Comparison of ENCODE assay signal across 28 cellular contexts in the genomic region with DNA sequence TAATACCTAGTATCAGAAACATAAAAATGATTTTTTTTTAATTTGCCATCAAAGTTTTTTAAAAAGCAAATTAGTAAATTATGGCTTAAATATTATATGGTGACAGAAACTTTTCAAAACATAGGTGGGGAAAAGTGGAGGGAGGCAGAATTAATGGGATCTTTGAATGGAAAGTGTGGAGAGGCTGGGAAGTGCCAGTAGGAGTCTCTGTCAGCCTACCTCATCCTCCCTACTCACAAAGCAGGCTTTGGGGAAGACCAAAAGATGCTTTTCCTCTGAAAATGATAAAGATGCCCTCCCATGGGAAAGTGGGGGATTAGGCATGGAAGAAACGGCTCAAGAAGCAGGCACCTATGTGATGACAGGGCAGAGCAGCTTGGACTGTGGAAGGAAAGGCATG. TPM values are rescaled to one million over a fixed set of nuclear protein-coding genes. Genes with fewer than 3 reads are reported as not detected.
"Had no signal": no experiment of that assay in that cellular context is flagged by ENCODE, and none has a peak within 500 bp of the region (broad histone marks: within the 10 kb centered on the region; RNA-seq: fewer than 3 reads in every experiment).

No MANE protein-coding gene starts in this region.

- H3K4me1 ChIP-seq: breast epithelium, Peyer's patch had no signal

- ATAC-seq: activated CD4-positive, alpha-beta T cell treated with anti-CD3 and anti-CD28 coated beads for 36 hours; SK-N-SH treated with all-trans-retinoic acid at 6 μM for 48 hours had no signal

- H3K36me3 ChIP-seq: breast epithelium had no signal

- H3K4me3 Mint-ChIP-seq: activated CD4-positive, alpha-beta memory T cell treated with anti-CD3 and anti-CD28 coated beads, Interleukin-2, amount 10 ng/mL, durations not matched to agents 7 days and 5 days; activated CD4-positive, alpha-beta T cell treated with anti-CD3 and anti-CD28 coated beads for 36 hours; activated naive CD8-positive, alpha-beta T cell treated with anti-CD3 and anti-CD28 coated beads, Interleukin-2, amount 10 ng/mL, durations not matched to agents 7 days and 5 days had no signal

- H3K27ac ChIP-seq: adrenal gland, breast epithelium, Peyer's patch, RWPE1, SJSA1 had no signal

- H3K27me3 Mint-ChIP-seq: activated CD4-positive, alpha-beta memory T cell treated with anti-CD3 and anti-CD28 coated beads, Interleukin-2, amount 10 ng/mL, durations not matched to agents 7 days and 5 days; activated CD4-positive, alpha-beta T cell treated with anti-CD3 and anti-CD28 coated beads for 36 hours; activated naive CD8-positive, alpha-beta T cell treated with anti-CD3 and anti-CD28 coated beads, Interleukin-2, amount 10 ng/mL, durations not matched to agents 7 days and 5 days had no signal

- H3K27me3 ChIP-seq: adrenal gland, breast epithelium, Peyer's patch, SJSA1 had no signal

- H3K27ac Mint-ChIP-seq: activated CD4-positive, alpha-beta memory T cell treated with anti-CD3 and anti-CD28 coated beads, Interleukin-2, amount 10 ng/mL, durations not matched to agents 7 days and 5 days; activated CD4-positive, alpha-beta T cell treated with anti-CD3 and anti-CD28 coated beads for 36 hours; activated naive CD8-positive, alpha-beta T cell treated with anti-CD3 and anti-CD28 coated beads, Interleukin-2, amount 10 ng/mL, durations not matched to agents 7 days and 5 days; activated T-helper 2 cell treated with anti-CD3 and anti-CD28 coated beads, Interferon-gamma antibody, Interleukin-2, Interleukin-4, amounts not matched to agents 10 μg/mL and 5 μg/mL and 100 μg/mL, durations not matched to agents 14 hours and 24 hours and 36 hours had no signal

- H3K4me3 ChIP-seq: adrenal gland, breast epithelium, Peyer's patch, SJSA1 had no signal

- H3K9me3 ChIP-seq: adrenal gland, breast epithelium, Peyer's patch, SJSA1 had no signal

- H3K9me3 Mint-ChIP-seq: activated CD4-positive, alpha-beta memory T cell treated with anti-CD3 and anti-CD28 coated beads, Interleukin-2, amount 10 ng/mL, durations not matched to agents 7 days and 5 days; activated naive CD8-positive, alpha-beta T cell treated with anti-CD3 and anti-CD28 coated beads, Interleukin-2, amount 10 ng/mL, durations not matched to agents 7 days and 5 days; activated T-helper 2 cell treated with anti-CD3 and anti-CD28 coated beads, Interferon-gamma antibody, Interleukin-2, Interleukin-4, amounts not matched to agents 10 μg/mL and 5 μg/mL and 100 μg/mL, durations not matched to agents 14 hours and 24 hours and 36 hours had no signal

- DNase-seq: activated CD4-positive, alpha-beta memory T cell treated with anti-CD3 and anti-CD28 coated beads, Interleukin-2, amount 10 ng/mL, durations not matched to agents 7 days and 5 days; activated CD4-positive, alpha-beta T cell treated with anti-CD3 and anti-CD28 coated beads for 36 hours; activated CD4-positive, alpha-beta T cell treated with anti-CD3 and anti-CD28 coated beads, Interleukin-2, amount 50 U/mL, for 1 hour; activated CD4-positive, CD25-positive, alpha-beta regulatory T cell; activated naive CD4-positive, alpha-beta T cell treated with anti-CD3 and anti-CD28 coated beads, Interleukin-2, amount 50 U/mL, for 16 hours; activated naive CD8-positive, alpha-beta T cell treated with anti-CD3 and anti-CD28 coated beads, Interleukin-2, amount 10 ng/mL, durations not matched to agents 7 days and 5 days; activated T-cell treated with anti-CD3 and anti-CD28 coated beads for 4 hours; activated T-cell treated with anti-CD3 and anti-CD28 coated beads, Interleukin-2, amount 50 U/mL, for 48 hours; adrenal gland; anterior cingulate cortex; caudate nucleus; KG1; NCI-H1105; NCI-H1436; NCI-H1694 treated with DMSO at 0.1 percent for 48 hours; NCI-H2029 treated with DMSO at 0.1 percent for 48 hours; NCI-H345; NCI-H510A treated with DMSO at 0.1 percent for 48 hours; NCI-H69; Peyer's patch; Right ventricle myocardium superior; SW 1271 had no signal

RNA-seq across cellular contexts. Expression of a gene that starts 21.8 kb away (rescaled TPM):
- total RNA-seq: chondrocyte, Right ventricle myocardium superior had no signal
